21 cellular contexts compared by ENCODE assay signal in the genomic region with DNA sequence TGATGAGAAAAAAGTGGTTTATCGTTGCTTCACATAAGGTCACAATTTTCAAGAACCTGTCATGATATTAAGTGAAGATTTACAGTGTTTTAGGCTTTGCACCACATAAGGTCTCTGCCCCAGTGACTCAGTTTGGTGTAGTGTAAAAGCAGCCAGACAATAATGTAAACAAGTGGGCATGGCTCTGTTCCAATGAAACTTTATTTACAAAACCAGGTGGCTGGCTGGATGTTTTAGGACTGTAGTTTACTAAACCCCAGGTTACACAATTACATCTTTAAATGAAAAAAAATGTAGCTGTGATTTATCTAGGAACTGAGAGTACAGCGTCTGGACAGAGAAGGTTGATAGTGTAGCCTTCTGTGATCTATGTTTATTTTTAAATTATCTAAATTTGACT. TPM values are rescaled to one million over a fixed set of nuclear protein-coding genes. Genes with fewer than 3 reads are reported as not detected.
DNase-seq lines count a peak whose midpoint lies in the region; ATAC-seq, FAIRE-seq and TF ChIP-seq lines count a peak whose summit lies in the region.
"Had no signal": no experiment of that assay in that cellular context is flagged by ENCODE, and none has a peak within 500 bp of the region (broad histone marks: within the 10 kb centered on the region; RNA-seq: fewer than 3 reads in every experiment).

No MANE protein-coding gene starts in this region.

- ATAC-seq in pancreas (peak; percentile 63 to 88 (median 72)), GM21576 (IDR thresholded peaks at IDR 0.05; ENCODE audit: unreplicated experiment) (no peak)
- no peak for ATAC-seq in stimulated activated effector memory CD8-positive, alpha-beta T cell treated with anti-CD3 and anti-CD28 coated beads, Interleukin-12 subunit alpha, Interleukin-12 subunit beta, amount 100 ng/mL, for 72 hours
- ATAC-seq: activated CD8-positive, alpha-beta T cell treated with anti-CD3 and anti-CD28 coated beads for 36 hours; activated T-cell treated with anti-CD3 and anti-CD28 coated beads, Interleukin-2, amount 50 U/mL, for 4 hours had no signal

- H3K36me3 Mint-ChIP-seq in stimulated activated effector memory CD8-positive, alpha-beta T cell treated with anti-CD3 and anti-CD28 coated beads, Interleukin-12 subunit alpha, Interleukin-12 subunit beta, amount 100 ng/mL, for 72 hours = peaks cover 100% of the 10 kb centered on the region

- H3K9me3 ChIP-seq in pancreas = no peaks in the 10 kb centered on the region
- H3K9me3 ChIP-seq: thoracic aorta had no signal

- no peaks in the 10 kb centered on the region for H3K9me3 Mint-ChIP-seq in stimulated activated effector memory CD8-positive, alpha-beta T cell treated with anti-CD3 and anti-CD28 coated beads, Interleukin-12 subunit alpha, Interleukin-12 subunit beta, amount 100 ng/mL, for 72 hours
- H3K9me3 Mint-ChIP-seq: activated T-cell treated with anti-CD3 and anti-CD28 coated beads, Interleukin-2, amount 50 U/mL, for 4 hours had no signal

- TF ChIP-seq CTCF in pancreas (IDR thresholded peaks at IDR 0.05) = no peak

- H3K27ac Mint-ChIP-seq in stimulated activated effector memory CD8-positive, alpha-beta T cell treated with anti-CD3 and anti-CD28 coated beads, Interleukin-12 subunit alpha, Interleukin-12 subunit beta, amount 100 ng/mL, for 72 hours = no peak overlapping the region
- H3K27ac Mint-ChIP-seq: activated CD8-positive, alpha-beta T cell treated with anti-CD3 and anti-CD28 coated beads for 36 hours had no signal

- H3K27ac ChIP-seq in epithelial cell of prostate (no peak overlapping the region), pancreas (peak overlapping the region in 1 of 4 donors; percentile 20)
- H3K27ac ChIP-seq: C4-2B, thoracic aorta had no signal

- no peak overlapping the region for H3K4me3 ChIP-seq in pancreas
- H3K4me3 ChIP-seq: thoracic aorta had no signal

- DNase-seq in DMS53 (lab: John Stamatoyannopoulos, UW) = peak; percentile 6
- no peak for DNase-seq in DMS53 treated with DMSO at 0.1 percent for 48 hours (lab: John Stamatoyannopoulos, UW; ENCODE audit: unreplicated experiment)
- peak; percentile 17 for DNase-seq in NCI-H774 (lab: John Stamatoyannopoulos, UW)
- DNase-seq in epithelial cell of prostate (ENCODE audit: low read depth, low spot score) = peak; percentile 34
- no peak for DNase-seq in pancreas
- DNase-seq in stimulated activated effector memory CD8-positive, alpha-beta T cell treated with anti-CD3 and anti-CD28 coated beads, Interleukin-12 subunit alpha, Interleukin-12 subunit beta, amount 100 ng/mL, for 72 hours (ENCODE audit: low spot score in 2 of 2) = no peak
- no peak for DNase-seq in DMS 273 (lab: John Stamatoyannopoulos, UW; ENCODE audit: unreplicated experiment)
- DNase-seq: 8988T; activated CD8-positive, alpha-beta T cell treated with anti-CD3 and anti-CD28 coated beads for 36 hours; activated T-cell treated with anti-CD3 and anti-CD28 coated beads, Interleukin-2, amount 50 U/mL, for 4 hours; central memory CD4-positive, alpha-beta T cell; effector CD4-positive, alpha-beta T cell; GOT3; hypothalamus; NCI-H510A treated with DMSO at 0.1 percent for 48 hours; SHP77; T-helper 1 cell had no signal

- H3K4me3 Mint-ChIP-seq in stimulated activated effector memory CD8-positive, alpha-beta T cell treated with anti-CD3 and anti-CD28 coated beads, Interleukin-12 subunit alpha, Interleukin-12 subunit beta, amount 100 ng/mL, for 72 hours = no peak overlapping the region
- H3K4me3 Mint-ChIP-seq: activated CD8-positive, alpha-beta T cell treated with anti-CD3 and anti-CD28 coated beads for 36 hours; activated naive CD8-positive, alpha-beta T cell; activated T-cell treated with anti-CD3 and anti-CD28 coated beads, Interleukin-2, amount 50 U/mL, for 4 hours had no signal

- no peak for FAIRE-seq in pancreas (lab: Jason Lieb, UNC)

- peaks cover 23% of the 10 kb centered on the region for H3K4me1 Mint-ChIP-seq in stimulated activated effector memory CD8-positive, alpha-beta T cell treated with anti-CD3 and anti-CD28 coated beads, Interleukin-12 subunit alpha, Interleukin-12 subunit beta, amount 100 ng/mL, for 72 hours

- H3K4me1 ChIP-seq in pancreas = peaks cover 10 to 13% (median 10%) of the 10 kb centered on the region in 3 donors

- H3K36me3 ChIP-seq in pancreas = peaks cover 3 to 46% (median 23%) of the 10 kb centered on the region in 3 donors

- intact Hi-C loops in pancreas (cut with DNase I) = no loop called here

- WGBS in pancreas, 2 donors = 25 to 28% methylated on average over 2 of the region's 2 CpGs

- no peaks in the 10 kb centered on the region for H3K27me3 ChIP-seq in pancreas

RNA-seq across cellular contexts. Expression of a gene that starts 9.7 kb away (rescaled TPM):
- total RNA-seq in pancreas = 1 to 10 TPM in 2 of 6 donors, under 1 TPM in 4; 0.28 to 2.1 (median 0.66) TPM
- polyA plus RNA-seq in pancreas = under 1 TPM; 0.87 to 0.94 TPM

Comparison
In these comparisons a context has a peak if more than half of its experiments do, and no peak if none do; other contexts are left out.
1. DNase-seq: peak in DMS53 (single experiment), NCI-H774 (single experiment) and epithelial cell of prostate (single experiment); none in DMS53 treated with DMSO at 0.1 percent for 48 hours (single experiment), pancreas (0 of 6), stimulated activated effector memory CD8-positive, alpha-beta T cell treated with anti-CD3 and anti-CD28 coated beads, Interleukin-12 subunit alpha, Interleukin-12 subunit beta, amount 100 ng/mL, for 72 hours (0 of 2) and DMS 273 (single experiment).
2. ATAC-seq: peak in pancreas (4 of 4); none in stimulated activated effector memory CD8-positive, alpha-beta T cell treated with anti-CD3 and anti-CD28 coated beads, Interleukin-12 subunit alpha, Interleukin-12 subunit beta, amount 100 ng/mL, for 72 hours (single experiment) and GM21576 (single experiment).